In the genomic region with DNA sequence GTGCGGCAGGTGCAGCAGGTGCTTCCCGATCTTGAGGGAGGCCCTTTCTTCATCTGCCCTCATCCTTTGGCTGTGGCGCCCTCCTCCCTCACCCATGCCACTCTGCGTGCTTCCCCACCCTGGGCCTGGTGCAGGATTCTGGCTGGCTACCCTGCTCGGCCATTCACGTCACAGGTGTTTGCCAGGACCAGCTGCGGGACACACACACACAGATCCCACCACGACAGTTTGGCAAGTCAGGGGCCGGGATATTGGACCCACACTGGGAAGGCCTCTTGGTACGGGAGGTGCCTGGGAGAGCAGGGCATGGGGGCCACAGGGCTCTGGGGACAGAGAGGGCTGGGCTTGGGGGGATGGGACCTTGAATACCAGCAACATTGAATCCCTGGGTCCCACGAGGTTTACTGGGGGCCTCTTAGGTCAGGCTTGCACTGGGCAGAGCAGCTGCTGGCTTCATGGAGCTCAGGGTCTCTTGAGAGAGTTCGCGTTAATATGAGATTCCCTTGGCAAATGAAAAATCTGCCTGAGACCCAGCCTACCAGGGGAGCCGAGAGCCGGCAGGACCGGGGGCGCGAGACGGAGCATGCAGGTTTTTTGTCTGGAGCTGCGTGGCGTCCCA, we compare ENCODE assay signal across 11 cellular contexts. TPM values are rescaled to one million over a fixed set of nuclear protein-coding genes. Genes with fewer than 3 reads are reported as not detected.
DNase-seq lines count a peak whose midpoint lies in the region; ATAC-seq, FAIRE-seq and TF ChIP-seq lines count a peak whose summit lies in the region.
"Had no signal": no experiment of that assay in that cellular context is flagged by ENCODE, and none has a peak within 500 bp of the region (broad histone marks: within the 10 kb centered on the region; RNA-seq: fewer than 3 reads in every experiment).

No MANE protein-coding gene starts in this region.

- no peaks in the 10 kb centered on the region for H3K36me3 ChIP-seq in CD8-positive, alpha-beta T cell (ENCODE audit: insufficient read depth, low read length)
- H3K36me3 ChIP-seq: HAP-1 had no signal

- peaks cover 95% of the 10 kb centered on the region for H3K4me1 ChIP-seq in CD8-positive, alpha-beta T cell (ENCODE audit: insufficient read depth, low read length)

- DNase-seq in CD8-positive, alpha-beta T cell = peak in 1 of 7 experiments; percentile 12
- DNase-seq in naive B cell (no peak), occipital lobe (lab: John Stamatoyannopoulos, UW) (no peak), NCI-H524 treated with DMSO at 0.1 percent for 48 hours (lab: John Stamatoyannopoulos, UW) (no peak), frontal cortex (ENCODE audit: low spot score in 2 of 2) (no peak)
- DNase-seq: cerebellar nuclear complex, NCI-H1048 had no signal

- peak overlapping the region; percentile 40 for H3K4me3 ChIP-seq in CD8-positive, alpha-beta T cell (ENCODE audit: low read depth, low read length)
- H3K4me3 ChIP-seq: HAP-1 had no signal

- ATAC-seq in CD8-positive, alpha-beta T cell = no peak
- ATAC-seq in GM21447 (IDR thresholded peaks at IDR 0.05; ENCODE audit: unreplicated experiment) (peak; percentile 1), naive B cell (ENCODE audit: low read depth in 2 of 2) (no peak), HG02798 (IDR thresholded peaks at IDR 0.05; ENCODE audit: poor library complexity, unreplicated experiment) (no peak)

- no peaks in the 10 kb centered on the region for H3K27me3 Mint-ChIP-seq in CD8-positive, alpha-beta T cell (ENCODE audit: low read depth)
- H3K27me3 Mint-ChIP-seq in activated naive CD8-positive, alpha-beta T cell = no peaks in the 10 kb centered on the region
- H3K27me3 Mint-ChIP-seq in naive B cell = no peaks in the 10 kb centered on the region

- FAIRE-seq in frontal cortex (lab: Jason Lieb, UNC) = no peak

- peak overlapping the region; percentile 76 for H3K4me3 Mint-ChIP-seq in CD8-positive, alpha-beta T cell
- H3K4me3 Mint-ChIP-seq in activated naive CD8-positive, alpha-beta T cell = peak overlapping the region; percentile 74
- peak overlapping the region; percentile 71 to 91 (median 88) for H3K4me3 Mint-ChIP-seq in naive B cell

- no peaks in the 10 kb centered on the region for H3K9me3 ChIP-seq in CD8-positive, alpha-beta T cell (ENCODE audit: low read length)
- H3K9me3 ChIP-seq: HAP-1 had no signal

- no peak for TF ChIP-seq CTCF in CD8-positive, alpha-beta T cell (IDR thresholded peaks at IDR 0.05)

- POLR2A ChIA-PET in CD8-positive, alpha-beta T cell (lab: Charles Lee) = interaction anchor here (0.9 to 1.9 kb wide), 3 partner anchors 8 to 14 kb away, joined by 5 to 6 read pairs (median 5); no protein-coding TSS in a partner anchor

- H3K9me3 Mint-ChIP-seq in CD8-positive, alpha-beta T cell = no peaks in the 10 kb centered on the region
- no peaks in the 10 kb centered on the region for H3K9me3 Mint-ChIP-seq in activated naive CD8-positive, alpha-beta T cell (ENCODE audit: low read depth)
- H3K9me3 Mint-ChIP-seq in naive B cell = peaks cover 0 to 3% (median 0%) of the 10 kb centered on the region in 7 donors

- intact Hi-C loops in CD8-positive, alpha-beta T cell (cut with DNase I, micrococcal nuclease) = loop anchor here (2.0 to 5.0 kb wide), 2 partner anchors 15 to 34 kb away; a partner anchor contains a TSS

- peak overlapping the region; percentile 89 for H3K27ac Mint-ChIP-seq in CD8-positive, alpha-beta T cell
- H3K27ac Mint-ChIP-seq in activated naive CD8-positive, alpha-beta T cell = no peak overlapping the region
- peak overlapping the region; percentile 76 to 99 (median 96) for H3K27ac Mint-ChIP-seq in naive B cell

- peaks cover 29% of the 10 kb centered on the region for H3K36me3 Mint-ChIP-seq in CD8-positive, alpha-beta T cell
- peaks cover 2% of the 10 kb centered on the region for H3K36me3 Mint-ChIP-seq in activated naive CD8-positive, alpha-beta T cell
- H3K36me3 Mint-ChIP-seq in naive B cell = peaks cover 4 to 9% of the 10 kb centered on the region in 2 donors

- no peaks in the 10 kb centered on the region for H3K27me3 ChIP-seq in CD8-positive, alpha-beta T cell (ENCODE audit: insufficient read depth, low read length)

- peak overlapping the region; percentile 46 for H3K27ac ChIP-seq in CD8-positive, alpha-beta T cell (ENCODE audit: low read depth, low read length)

- CTCF ChIA-PET in CD8-positive, alpha-beta T cell (lab: Charles Lee) = interaction anchor here (0.9 to 16.4 kb wide), 8 partner anchors 8 to 78 kb away, joined by 3 to 155 read pairs (median 6); a partner anchor contains a TSS

- H3K4me1 Mint-ChIP-seq in CD8-positive, alpha-beta T cell (ENCODE audit: low read depth) = peaks cover 91% of the 10 kb centered on the region
- H3K4me1 Mint-ChIP-seq in activated naive CD8-positive, alpha-beta T cell (ENCODE audit: low read depth) = peaks cover 87% of the 10 kb centered on the region
- H3K4me1 Mint-ChIP-seq in naive B cell = peaks cover 78 to 96% (median 90%) of the 10 kb centered on the region in 3 donors

RNA-seq across cellular contexts. Expression of a gene that starts 15.1 kb away (rescaled TPM):
- 100 to 1,000 TPM; 117 to 126 TPM for total RNA-seq in CD8-positive, alpha-beta T cell
- polyA plus RNA-seq in naive B cell (ENCODE audit: low read depth in 6 of 6) = 10 to 100 TPM; 23.0 to 42.8 (median 35.9) TPM
- total RNA-seq in occipital lobe (8.7 TPM), frontal cortex (9.8 TPM)

Comparison
In these comparisons a context has a peak if more than half of its experiments do, and no peak if none do; other contexts are left out.
1. RNA of a gene that starts 15.1 kb away (total RNA-seq): 117 to 126 TPM in CD8-positive, alpha-beta T cell; 9.8 TPM in frontal cortex (single experiment) and 8.7 TPM in occipital lobe (single experiment); every median in the first group is over 10 times any median in the second.
2. Peak in every context shown above with its lines, with median percentiles within 50 percentile points of each other: H3K4me3 Mint-ChIP-seq.